9 cellular contexts compared by ENCODE assay signal in genomic region chr4:128600996-128601857, GRCh38.
DNase-seq lines count a peak whose midpoint lies in the region; ATAC-seq, FAIRE-seq and TF ChIP-seq lines count a peak whose summit lies in the region.
"Had no signal": no experiment of that assay in that cellular context is flagged by ENCODE, and none has a peak within 500 bp of the region (broad histone marks: within the 10 kb centered on the region; RNA-seq: fewer than 3 reads in every experiment).

No MANE protein-coding gene starts in this region.

- CTCF ChIA-PET in HepG2 (lab: Yijun Ruan, JAX; ENCODE audit: low intra/inter-chr PET ratio, low total read pairs) = no interaction called here

- peak overlapping the region; percentile 63 for H3K27ac ChIP-seq in HepG2 (ENCODE audit: extremely low read length, insufficient read depth, low read length)
- H3K27ac ChIP-seq: cardiac muscle cell had no signal

- TF ChIP-seq POLR2A in HepG2 (IDR thresholded peaks at IDR 0.05; ENCODE audit: insufficient read depth in 1 of 2, low read depth in 2 of 2, low read length in 2 of 2) = peak in 1 of 2 experiments; percentile 42; a peak in 1 of 4 replicates

- peak; percentile 73 for FAIRE-seq in HepG2 (lab: Jason Lieb, UNC)

- H2AFZ ChIP-seq in HepG2 (ENCODE audit: low read length) = peak overlapping the region; percentile 89

- H3K4me1 ChIP-seq in HepG2 (ENCODE audit: insufficient read depth, low read length) = peaks cover 41% of the 10 kb centered on the region

- H4K20me1 ChIP-seq in HepG2 (ENCODE audit: insufficient read depth, low read length) = no peaks in the 10 kb centered on the region

- ATAC-seq in HepG2 (peak; percentile 95), GM18858 (IDR thresholded peaks at IDR 0.05; ENCODE audit: unreplicated experiment) (no peak), HG03439 (IDR thresholded peaks at IDR 0.05; ENCODE audit: unreplicated experiment) (no peak), HG03571 (IDR thresholded peaks at IDR 0.05; ENCODE audit: unreplicated experiment) (no peak)

- POLR2A ChIA-PET in HepG2 (lab: Yijun Ruan, JAX) = interaction anchor here (0.7 to 2.8 kb wide), 10 partner anchors 9 to 313 kb away, joined by 3 to 20 read pairs (median 4); partner anchors contain the start of genes JADE1 and PGRMC2

- peak overlapping the region; percentile 87 for H3K4me2 ChIP-seq in HepG2 (ENCODE audit: low read depth, low read length)

- no peaks in the 10 kb centered on the region for H3K9me3 ChIP-seq in HepG2 (ENCODE audit: low read length)

- TF ChIP-seq RAD21 in HepG2 (CRISPR knock-in tag; IDR thresholded peaks at IDR 0.05) = no peak

- no peaks in the 10 kb centered on the region for H3K79me2 ChIP-seq in HepG2 (ENCODE audit: insufficient read depth, low read length)

- in situ Hi-C loops in HepG2 (cut with HindIII; ENCODE audit: extremely low pct_ligation_motif_present, low pct_unique_long_range_greater_than_20kb) = no loop called here

- peak overlapping the region; percentile 60 for H3K9ac ChIP-seq in HepG2 (ENCODE audit: insufficient read depth, low read depth, low read length)

- WGBS in HepG2 (ENCODE audit: low lambda C conversion rate) = 0% methylated on average over 9 of the region's 14 CpGs

- H3K36me3 ChIP-seq in HepG2 (replicated peaks in 1 of 2; ENCODE audit: control insufficient read depth in 1 of 2, insufficient read depth in 2 of 2, low read length in 2 of 2) = no peaks in the 10 kb centered on the region
- H3K36me3 ChIP-seq: cardiac muscle cell had no signal

- intact Hi-C loops in HepG2 (cut with micrococcal nuclease; ENCODE audit: unreplicated experiment) = loop anchor here (1.0 kb wide), 2 partner anchors 209 to 212 kb away; no protein-coding TSS in a partner anchor

- no peaks in the 10 kb centered on the region for H3K27me3 ChIP-seq in HepG2 (ENCODE audit: control insufficient read depth in 1 of 2, insufficient read depth in 2 of 2, low read length in 2 of 2)

- DNase-seq in DMS 273 (lab: John Stamatoyannopoulos, UW; ENCODE audit: unreplicated experiment) = peak; percentile 73
- peak; percentile 92 for DNase-seq in NCI-H2029 treated with DMSO at 0.1 percent for 48 hours (lab: John Stamatoyannopoulos, UW)
- peak; percentile 99 for DNase-seq in cardiac fibroblast (ENCODE audit: low read depth in 2 of 2)
- DNase-seq in HepG2 (ENCODE audit: low spot score) = peak; percentile 93
- peak; percentile 87 for DNase-seq in ureter (ENCODE audit: low spot score)

- TF ChIP-seq EP300 in HepG2 (IDR thresholded peaks at IDR 0.05; ENCODE audit: low read depth in 2 of 2, low read length in 2 of 2) (peak in 1 of 2 experiments; percentile 52; a peak in 2 of 4 replicates), HepG2 (CRISPR knock-in tag; IDR thresholded peaks at IDR 0.05; ENCODE audit: borderline replicate concordance) (peak; percentile 72; the same call in 1 of the 2 replicates)

- TSS peak; percentile 83 for BruUV-seq in HepG2 (replicated peaks; lab: Mats Ljungman, UMichigan)

- TF ChIP-seq CTCF in cardiac fibroblast (IDR thresholded peaks at IDR 0.05; ENCODE audit: low read depth, low read length) (no peak), HepG2 (CRISPR knock-in tag; IDR thresholded peaks at IDR 0.05) (0 out of 2 replicates have a peak, but pooled peaks have one; percentile 1)

- H3K4me3 ChIP-seq in cardiac fibroblast (replicated peaks in 1 of 2; ENCODE audit: low read depth in 2 of 2, low read length in 2 of 2) (no peak overlapping the region), HepG2 (replicated peaks in 1 of 3; ENCODE audit: insufficient read depth in 1 of 3, low read depth in 2 of 3, low read length in 3 of 3) (peak overlapping the region; percentile 48 to 70 (median 55))
- H3K4me3 ChIP-seq: cardiac muscle cell had no signal

TF ChIP-seq in HepG2, 621 proteins besides CTCF, POLR2A, EP300 and RAD21 (continues in another document):
- TF ChIP-seq ZMYM4 (CRISPR knock-in tag; IDR thresholded peaks at IDR 0.05) = no peak
- TF ChIP-seq MTA1 (CRISPR knock-in tag; IDR thresholded peaks at IDR 0.05; ENCODE audit: borderline replicate concordance) = no peak
- TF ChIP-seq THAP9 (CRISPR knock-in tag; IDR thresholded peaks at IDR 0.05; ENCODE audit: borderline replicate concordance) = peak; percentile 41; the same call in 1 of the 2 replicates
- no peak for TF ChIP-seq ATF7 (IDR thresholded peaks at IDR 0.05)
- 0 out of 2 replicates have a peak, but pooled peaks have one; percentile 32 for TF ChIP-seq ATF7 (CRISPR knock-in tag; IDR thresholded peaks at IDR 0.05)
- no peak for TF ChIP-seq ZHX1 (CRISPR knock-in tag; IDR thresholded peaks at IDR 0.05; ENCODE audit: low read depth)
- no peak for TF ChIP-seq ZNF530 (CRISPR knock-in tag; IDR thresholded peaks at IDR 0.05; ENCODE audit: low read depth)
- TF ChIP-seq HMG20B (CRISPR knock-in tag; conservative IDR thresholded peaks at IDR 0.05) = no peak
- no peak for TF ChIP-seq CBX2 (IDR thresholded peaks at IDR 0.05; ENCODE audit: low read depth, low read length)
- TF ChIP-seq CBX2 (CRISPR knock-in tag; IDR thresholded peaks at IDR 0.05; ENCODE audit: low read depth) = no peak
- no peak for TF ChIP-seq ZBTB46 (CRISPR knock-in tag; IDR thresholded peaks at IDR 0.05; ENCODE audit: borderline replicate concordance)
- TF ChIP-seq NFKB2 (CRISPR knock-in tag; IDR thresholded peaks at IDR 0.05; ENCODE audit: borderline replicate concordance) = no peak
- peak; percentile 75 for TF ChIP-seq BHLHE40 (IDR thresholded peaks at IDR 0.05; ENCODE audit: low read length)
- TF ChIP-seq CREB1 (IDR thresholded peaks at IDR 0.05) = 0 out of 2 replicates have a peak, but pooled peaks have one; percentile 13
- TF ChIP-seq CREB1 (CRISPR knock-in tag; IDR thresholded peaks at IDR 0.05) = no peak
- peak; percentile 43; the same call in 1 of the 2 replicates for TF ChIP-seq MAX (IDR thresholded peaks at IDR 0.05)
- no peak for TF ChIP-seq ZFP36 (IDR thresholded peaks at IDR 0.05; ENCODE audit: borderline replicate concordance, low read depth, low read length, partially characterized antibody)

Comparison
In these comparisons a context has a peak if more than half of its experiments do, and no peak if none do; other contexts are left out.
1. H3K4me3 ChIP-seq: peak in HepG2 (3 of 3); none in cardiac fibroblast (0 of 2).
2. Peak in every context shown above with its lines, with median percentiles within 50 percentile points of each other: DNase-seq.